ENCODE assay signal across 8 cellular contexts in the genomic region with DNA sequence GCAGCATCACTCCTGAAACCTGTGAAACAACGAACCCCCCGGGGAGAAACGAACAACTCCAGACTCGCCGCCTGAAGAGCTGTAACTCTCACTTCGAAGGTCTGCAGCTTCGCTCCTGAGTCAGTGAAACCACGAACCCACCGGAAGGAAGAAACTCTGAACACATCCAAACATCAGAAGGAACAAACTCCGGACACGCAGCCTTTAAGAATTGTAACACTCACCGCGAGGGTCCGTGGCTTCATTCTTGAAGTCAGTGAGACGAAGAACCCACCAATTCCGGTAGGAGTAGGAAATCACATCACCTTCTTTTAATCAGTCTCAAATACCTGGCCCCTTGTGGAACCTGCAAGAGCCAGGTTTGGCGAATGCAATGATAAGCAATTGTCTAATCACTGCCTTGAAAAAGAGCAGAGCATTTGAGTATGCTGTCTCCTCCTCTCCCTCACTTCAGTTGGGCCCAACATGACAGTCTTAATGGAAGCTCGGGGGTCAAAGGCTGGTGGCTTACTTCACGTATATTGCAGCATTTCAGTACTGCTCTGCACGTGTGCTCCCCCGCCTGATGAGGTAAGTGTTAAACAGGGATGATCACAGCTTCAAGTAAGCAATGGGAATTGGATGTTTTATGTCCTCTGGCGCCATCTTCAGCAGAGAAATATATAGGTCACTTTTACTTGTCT. TPM values are rescaled to one million over a fixed set of nuclear protein-coding genes. Genes with fewer than 3 reads are reported as not detected.
DNase-seq lines count a peak whose midpoint lies in the region; FAIRE-seq and TF ChIP-seq lines count a peak whose summit lies in the region.

No MANE protein-coding gene starts in this region.

- H3K4me3 ChIP-seq in fibroblast of villous mesenchyme (ENCODE audit: low read depth, low read length) = no peak overlapping the region
- no peak overlapping the region for H3K4me3 ChIP-seq in ovary
- H3K4me3 ChIP-seq in uterus = no peak overlapping the region

- H3K27me3 ChIP-seq in ovary (no peaks in the 10 kb centered on the region), uterus (no peaks in the 10 kb centered on the region)

- peak; percentile 75 for FAIRE-seq in RCC 7860 (lab: Jason Lieb, UNC)

- H3K4me1 ChIP-seq in ovary (ENCODE audit: insufficient read depth) = no peaks in the 10 kb centered on the region
- H3K4me1 ChIP-seq in uterus = no peaks in the 10 kb centered on the region

- H3K27ac ChIP-seq in ovary = no peak overlapping the region
- H3K27ac ChIP-seq in uterus = no peak overlapping the region

- DNase-seq in GM10266 (ENCODE audit: extremely low spot score) (peak; percentile 84), HCEC 1CT (peak; percentile 77), LoVo (ENCODE audit: low spot score) (peak; percentile 84), RCC 7860 (ENCODE audit: low spot score) (peak; percentile 73), fibroblast of villous mesenchyme (ENCODE audit: low read depth) (peak; percentile 95), ovary (peak in 4 of 5 donors; percentile 30 to 64 (median 38)), uterus (peak; percentile 22 to 63)
- DNase-seq in activated T-helper 1 cell treated with anti-CD3 and anti-CD28 coated beads, Interleukin-2, amount 50 U/mL, for 16 hours (ENCODE audit: low read depth in 1 of 2, low spot score in 1 of 2) = peak; percentile 8 to 11

- no peaks in the 10 kb centered on the region for H3K36me3 ChIP-seq in ovary
- H3K36me3 ChIP-seq in uterus = no peaks in the 10 kb centered on the region

- intact Hi-C loops in ovary (cut with DNase I) (loop anchor here in 2 of 4 donors (5.0 to 10.0 kb wide), 4 partner anchors 44 to 392 kb away; no protein-coding TSS in a partner anchor), uterus (cut with DNase I; ENCODE audit: low total_unique reads) (no loop called here)

- TF ChIP-seq EP300 in ovary (IDR thresholded peaks at IDR 0.05) = no peak

- no peaks in the 10 kb centered on the region for H3K9me3 ChIP-seq in ovary
- no peaks in the 10 kb centered on the region for H3K9me3 ChIP-seq in uterus

- TF ChIP-seq CTCF in GM10266 (IDR thresholded peaks at IDR 0.05; ENCODE audit: control insufficient read depth, insufficient read depth, low read depth, missing control alignments) (peak; percentile 78), fibroblast of villous mesenchyme (IDR thresholded peaks at IDR 0.05; ENCODE audit: insufficient read depth, low read depth, low read length) (peak; percentile 67), ovary (IDR thresholded peaks at IDR 0.05) (peak; percentile 32 to 90 (median 80)), uterus (IDR thresholded peaks at IDR 0.05) (peak; percentile 63 to 85 (median 72))

- 50 to 58% (median 58%) methylated on average over 22 of the region's 22 CpGs for WGBS in ovary, 3 donors

- TF ChIP-seq POLR2A in ovary (IDR thresholded peaks at IDR 0.05) (no peak), uterus (IDR thresholded peaks at IDR 0.05) (no peak)

RNA-seq across cellular contexts. Expression of gene IRGM, which starts 0.5 kb away (rescaled TPM):
- total RNA-seq in fibroblast of villous mesenchyme (0.32 TPM in 1 of 2 replicates, not detected in the other), ovary (not detected), uterus (under 1 TPM in 1 of 4 donors, not detected in 3; 0.48 TPM)
- polyA plus RNA-seq in ovary = under 1 TPM in 1 of 2 donors, not detected in 1; 0.12 TPM

RNA-seq across cellular contexts. Expression of gene ZNF300, which starts 58.0 kb away (rescaled TPM):
- 5.2 and 6.9 TPM in 2 replicates for total RNA-seq in fibroblast of villous mesenchyme
- total RNA-seq in ovary = 10 to 100 TPM in 1 of 7 donors, 1 to 10 TPM in 6; 5.9 to 10.0 (median 8.4) TPM
- 1 to 10 TPM; 5.8 to 7.1 TPM for polyA plus RNA-seq in ovary
- 10 to 100 TPM in 1 of 4 donors, 1 to 10 TPM in 3; 5.9 to 27.4 (median 7.0) TPM for total RNA-seq in uterus

Comparison
In these comparisons a context has a peak if more than half of its experiments do, and no peak if none do; other contexts are left out.
1. DNase-seq: peak in every context shown above with its lines; median percentile 95 in fibroblast of villous mesenchyme; 84 in GM10266; 84 in LoVo; 77 in HCEC 1CT; 73 in RCC 7860; 42 in uterus; 38 in ovary; 10 in activated T-helper 1 cell treated with anti-CD3 and anti-CD28 coated beads, Interleukin-2, amount 50 U/mL, for 16 hours.